Comparison of ENCODE assay signal across 8 cellular contexts in genomic region chr16:58464047-58464915, GRCh38. TPM values are rescaled to one million over a fixed set of nuclear protein-coding genes. Genes with fewer than 3 reads are reported as not detected.
DNase-seq lines count a peak whose midpoint lies in the region; ATAC-seq and TF ChIP-seq lines count a peak whose summit lies in the region.

No MANE protein-coding gene starts in this region.

- H3K27me3 ChIP-seq in A673 (replicated peaks; ENCODE audit: insufficient read depth, low read depth, low read length, poor library complexity) (peaks cover 45% of the 10 kb centered on the region), breast epithelium (peaks cover 5 to 66% of the 10 kb centered on the region in 2 donors), right lobe of liver (peaks cover 4 to 9% of the 10 kb centered on the region in 2 donors)

- no peak overlapping the region for H3K27ac Mint-ChIP-seq in HFFc6
- H3K27ac Mint-ChIP-seq in type B pancreatic cell = peak overlapping the region; percentile 61

- POLR2A ChIA-PET in A673 (lab: Charles Lee; ENCODE audit: low non-redundant PET) = no interaction called here

- no peak for TF ChIP-seq POLR2A in breast epithelium (IDR thresholded peaks at IDR 0.05)
- TF ChIP-seq POLR2A in right lobe of liver (IDR thresholded peaks at IDR 0.05) = no peak

- H3K36me3 Mint-ChIP-seq in HFFc6 (ENCODE audit: low read depth) (no peaks in the 10 kb centered on the region), type B pancreatic cell (no peaks in the 10 kb centered on the region)

- ATAC-seq in right lobe of liver = peak; percentile 62 to 80 (median 73)

- no peaks in the 10 kb centered on the region for H3K36me3 ChIP-seq in A673 (ENCODE audit: insufficient read depth, low read length, poor library complexity, severe bottlenecking)
- no peaks in the 10 kb centered on the region for H3K36me3 ChIP-seq in breast epithelium
- no peaks in the 10 kb centered on the region for H3K36me3 ChIP-seq in right lobe of liver

- H3K9me3 ChIP-seq in A673 (ENCODE audit: low read depth, low read length, poor library complexity, severe bottlenecking) = no peaks in the 10 kb centered on the region
- no peaks in the 10 kb centered on the region for H3K9me3 ChIP-seq in breast epithelium
- H3K9me3 ChIP-seq in right lobe of liver = no peaks in the 10 kb centered on the region

- H3K4me3 ChIP-seq in A673 (ENCODE audit: low read depth, low read length, poor library complexity, severe bottlenecking) (peak overlapping the region; percentile 44), breast epithelium (peak overlapping the region; percentile 47 to 69 (median 53)), right lobe of liver (peak overlapping the region; percentile 16 to 37 (median 33))

- H3K4me1 ChIP-seq in A673 (ENCODE audit: insufficient read depth, low read length, poor library complexity, severe bottlenecking) = peaks cover 4% of the 10 kb centered on the region
- peaks cover 0 to 12% of the 10 kb centered on the region in 2 donors for H3K4me1 ChIP-seq in breast epithelium
- peaks cover 0 to 17% (median 0%) of the 10 kb centered on the region in 4 donors for H3K4me1 ChIP-seq in right lobe of liver

- intact Hi-C loops in A673 (cut with micrococcal nuclease; ENCODE audit: unreplicated experiment) = no loop called here
- intact Hi-C loops in breast epithelium (cut with DNase I; ENCODE audit: low total_unique reads) = no loop called here
- intact Hi-C loops in right lobe of liver (cut with DNase I) = no loop called here

- H3K27ac ChIP-seq in A673 (ENCODE audit: low read depth, low read length, poor library complexity, severe bottlenecking) = no peak overlapping the region
- no peak overlapping the region for H3K27ac ChIP-seq in breast epithelium
- H3K27ac ChIP-seq in right lobe of liver = no peak overlapping the region

- H3K4me1 Mint-ChIP-seq in HFFc6 (ENCODE audit: low read depth) (peaks cover 4% of the 10 kb centered on the region), type B pancreatic cell (ENCODE audit: unreplicated experiment) (peaks cover 3% of the 10 kb centered on the region)

- TF ChIP-seq CTCF in A673 (conservative IDR thresholded peaks at IDR 0.05; ENCODE audit: low read depth, low read length) (no peak), HFFc6 (IDR thresholded peaks at IDR 0.05) (no peak), breast epithelium (IDR thresholded peaks at IDR 0.05) (no peak), right lobe of liver (IDR thresholded peaks at IDR 0.05) (no peak), type B pancreatic cell (conservative IDR thresholded peaks at IDR 0.05) (no peak)

- WGBS in right lobe of liver (ENCODE audit: insufficient coverage, low coverage, low lambda C conversion rate, missing lambda C conversion rate) = 4% methylated on average over 8 of the region's 86 CpGs

- CTCF ChIA-PET in A673 (lab: Charles Lee) = no interaction called here

- H3K4me3 Mint-ChIP-seq in HFFc6 (0 out of 2 replicates have a peak overlapping the region, but pooled peaks have one; percentile 16), type B pancreatic cell (peak overlapping the region; percentile 90)

- no peaks in the 10 kb centered on the region for H3K9me3 Mint-ChIP-seq in HFFc6
- no peaks in the 10 kb centered on the region for H3K9me3 Mint-ChIP-seq in type B pancreatic cell

- BruUV-seq in A673 (replicated peaks; lab: Mats Ljungman, UMichigan) = no TSS peak

- peaks cover 55% of the 10 kb centered on the region for H3K27me3 Mint-ChIP-seq in HFFc6 (ENCODE audit: insufficient read depth)
- H3K27me3 Mint-ChIP-seq in type B pancreatic cell = peaks cover 80% of the 10 kb centered on the region

- DNase-seq in A673 (ENCODE audit: low spot score) (peak; percentile 25), HFFc6 (no peak), breast epithelium (ENCODE audit: low spot score in 2 of 2) (no peak), right lobe of liver (peak in 1 of 3 donors; percentile 39), type B pancreatic cell (ENCODE audit: extremely low spot score, unreplicated experiment) (no peak), NCI-H1048 (lab: John Stamatoyannopoulos, UW) (no peak), NK-92 (lab: John Stamatoyannopoulos, UW; ENCODE audit: unreplicated experiment) (no peak)
- no peak for DNase-seq in stimulated activated naive CD4-positive, alpha-beta T cell treated with Interleukin-2 at 50 U/mL for 16 hours (lab: John Stamatoyannopoulos, UW)

RNA-seq across cellular contexts. Expression of gene NDRG4, which starts 35.7 kb away (rescaled TPM):
- total RNA-seq in A673 (2021) = 0.28 and 0.66 TPM in 2 replicates
- total RNA-seq in HFFc6 (2021; fragmentation: NEBNext Ultra II Directional; extraction: Animal tissue kit (Norgen Biotek cat#: 25700)) = 1 to 10 TPM; 1.5 to 5.3 (median 3.6) TPM
- total RNA-seq in breast epithelium = 10 to 100 TPM in 1 of 3 donors, 1 to 10 TPM in 2; 3.7 to 35.0 (median 5.6) TPM
- 1 to 10 TPM in 4 of 6 experiments, under 1 TPM in 2; 0.76 to 2.9 (median 2.1) TPM for total RNA-seq in right lobe of liver
- total RNA-seq in type B pancreatic cell (ENCODE audit: low replicate concordance) = 23.7 and 42.9 TPM in 2 replicates

RNA-seq across cellular contexts. Expression of gene SETD6, which starts 51.0 kb away (rescaled TPM):
- 35.2 and 36.1 TPM in 2 replicates for total RNA-seq in A673 (2021)
- 1 to 10 TPM; 1.8 to 3.5 (median 2.9) TPM for total RNA-seq in HFFc6 (2021; fragmentation: NEBNext Ultra II Directional; extraction: Animal tissue kit (Norgen Biotek cat#: 25700))
- total RNA-seq in breast epithelium = 10 to 100 TPM; 20.8 to 47.3 (median 44.9) TPM
- total RNA-seq in right lobe of liver = 10 to 100 TPM in 3 of 6 experiments, 1 to 10 TPM in 3; 6.8 to 14.5 (median 10.2) TPM
- 32.6 and 36.5 TPM in 2 replicates for total RNA-seq in type B pancreatic cell (ENCODE audit: low replicate concordance)
